Comparison of ENCODE assay signal across 9 cellular contexts in genomic region chr22:20567993-20568417, GRCh38.
DNase-seq lines count a peak whose midpoint lies in the region; FAIRE-seq and TF ChIP-seq lines count a peak whose summit lies in the region.
"Had no signal": no experiment of that assay in that cellular context is flagged by ENCODE, and none has a peak within 500 bp of the region (broad histone marks: within the 10 kb centered on the region; RNA-seq: fewer than 3 reads in every experiment).

No MANE protein-coding gene starts in this region.

- H3K27ac ChIP-seq in cardiac muscle cell = no peak overlapping the region
- peak overlapping the region; percentile 26 to 72 for H3K27ac ChIP-seq in ascending aorta

- H3K36me3 ChIP-seq in cardiac muscle cell = peaks cover 63% of the 10 kb centered on the region
- peaks cover 57 to 72% of the 10 kb centered on the region in 2 donors for H3K36me3 ChIP-seq in ascending aorta

- H3K9me3 ChIP-seq in cardiac muscle cell (ENCODE audit: low read depth) (no peaks in the 10 kb centered on the region), ascending aorta (no peaks in the 10 kb centered on the region)

- TF ChIP-seq CTCF in cardiac muscle cell (IDR thresholded peaks at IDR 0.05; ENCODE audit: low read depth, low read length) (peak; percentile 52), ascending aorta (IDR thresholded peaks at IDR 0.05) (no peak)

- H3K27me3 ChIP-seq in cardiac muscle cell = no peaks in the 10 kb centered on the region
- no peaks in the 10 kb centered on the region for H3K27me3 ChIP-seq in ascending aorta
- H3K27me3 ChIP-seq: dorsolateral prefrontal cortex had no signal

- peak in 1 of 2 donors; percentile 61 for DNase-seq in cardiac muscle cell (ENCODE audit: low read depth in 1 of 2, low spot score in 1 of 2)
- DNase-seq in cardiac septum (ENCODE audit: low spot score) = no peak
- no peak for DNase-seq in ascending aorta (ENCODE audit: low spot score in 2 of 2)
- peak; percentile 56 for DNase-seq in iris pigment epithelial cell (ENCODE audit: low read depth)
- peak; percentile 55 for DNase-seq in urothelium cell line (ENCODE audit: low spot score)
- DNase-seq in NCI-H1694 treated with DMSO at 0.1 percent for 48 hours (lab: John Stamatoyannopoulos, UW) = no peak
- DNase-seq in NCI-H2081 treated with DMSO at 0.1 percent for 48 hours (lab: John Stamatoyannopoulos, UW) = no peak
- no peak for DNase-seq in NCI-H146 treated with DMSO at 0.1 percent for 48 hours (lab: John Stamatoyannopoulos, UW; ENCODE audit: unreplicated experiment)

- no peak overlapping the region for H3K4me3 ChIP-seq in cardiac muscle cell
- H3K4me3 ChIP-seq in ascending aorta = no peak overlapping the region
- H3K4me3 ChIP-seq: dorsolateral prefrontal cortex had no signal

- H3K4me1 ChIP-seq in cardiac muscle cell (ENCODE audit: low read depth) (no peaks in the 10 kb centered on the region), ascending aorta (peaks cover 20 to 30% of the 10 kb centered on the region in 2 donors)

- FAIRE-seq in urothelium cell line (lab: Jason Lieb, UNC) = peak; percentile 89

- intact Hi-C loops in cardiac septum (cut with DNase I) (no loop called here), ascending aorta (cut with DNase I) (loop anchor here (5.0 kb wide), 1 partner anchor 134 kb away; no protein-coding TSS in a partner anchor)

Comparison
In these comparisons a context has a peak if more than half of its experiments do, and no peak if none do; other contexts are left out.
1. DNase-seq: peak in iris pigment epithelial cell (single experiment) and urothelium cell line (single experiment); none in cardiac septum (single experiment), ascending aorta (0 of 2), NCI-H1694 treated with DMSO at 0.1 percent for 48 hours (single experiment), NCI-H2081 treated with DMSO at 0.1 percent for 48 hours (single experiment) and NCI-H146 treated with DMSO at 0.1 percent for 48 hours (single experiment).